ENCODE assay signal across 18 cellular contexts in the genomic region with DNA sequence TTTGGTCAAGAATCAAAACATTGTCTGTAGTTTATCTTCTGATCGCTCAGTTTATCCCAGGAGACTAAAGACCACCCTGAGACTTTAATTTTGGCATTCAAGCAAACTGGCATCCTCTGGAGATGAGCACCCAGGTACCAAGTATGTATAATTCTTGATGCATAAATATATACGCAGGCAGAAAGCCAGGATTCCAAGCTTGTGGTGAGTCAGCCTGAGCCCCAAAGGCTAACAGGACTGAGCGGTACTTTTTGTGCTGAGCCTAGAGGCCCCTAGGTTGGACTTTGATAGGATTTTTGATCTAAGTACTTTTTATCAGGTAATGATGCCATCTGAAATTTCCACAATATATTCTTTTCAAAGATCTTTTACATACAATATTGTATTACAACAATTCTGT.
A peak's percentile ranks its signal among the peaks of the same experiment; 100 is the strongest.
DNase-seq lines count a peak whose midpoint lies in the region; ATAC-seq and TF ChIP-seq lines count a peak whose summit lies in the region.
"Had no signal": no experiment of that assay in that cellular context is flagged by ENCODE, and none has a peak within 500 bp of the region (broad histone marks: within the 10 kb centered on the region; RNA-seq: fewer than 3 reads in every experiment).

No MANE protein-coding gene starts in this region.

- H3K36me3 ChIP-seq in Panc1 (ENCODE audit: control insufficient read depth, insufficient read depth, low read length), result no peaks in the 10 kb centered on the region
- H3K36me3 ChIP-seq in CD8-positive, alpha-beta memory T cell (ENCODE audit: insufficient read depth, low read length), result no peaks in the 10 kb centered on the region
- no peaks in the 10 kb centered on the region for H3K36me3 ChIP-seq in mesendoderm (ENCODE audit: control insufficient read depth, insufficient read depth, low read length)
- H3K36me3 ChIP-seq: HAP-1 had no signal

- H3K27me3 ChIP-seq in Panc1 (ENCODE audit: control insufficient read depth, insufficient read depth, low read length) (no peaks in the 10 kb centered on the region), foreskin keratinocyte (no peaks in the 10 kb centered on the region), mesendoderm (ENCODE audit: insufficient read depth, low read length, poor library complexity) (no peaks in the 10 kb centered on the region)
- H3K27me3 ChIP-seq in CD8-positive, alpha-beta memory T cell (ENCODE audit: insufficient read depth, low read length, poor library complexity, severe bottlenecking), result no peaks in the 10 kb centered on the region

- no CpG with 5 or more reads among the region's 3 CpGs for WGBS in mesendoderm (ENCODE audit: extremely low coverage, insufficient coverage, low lambda C conversion rate)

- H3K4me1 ChIP-seq in Panc1 (ENCODE audit: control insufficient read depth, insufficient read depth, low read length) (no peaks in the 10 kb centered on the region), foreskin keratinocyte (no peaks in the 10 kb centered on the region), mesendoderm (ENCODE audit: control insufficient read depth, low read depth, low read length) (no peaks in the 10 kb centered on the region)
- no peaks in the 10 kb centered on the region for H3K4me1 ChIP-seq in CD8-positive, alpha-beta memory T cell (ENCODE audit: insufficient read depth, low read length)
- H3K4me1 ChIP-seq: HAP-1 had no signal

- no peak overlapping the region for H3K56ac ChIP-seq in mesendoderm (ENCODE audit: low read length)

- in situ Hi-C loops in Panc1 (cut with HindIII; ENCODE audit: low pct_unique_long_range_greater_than_20kb, low sequenced_read_pairs), result no loop called here

- no TSS peak for BruUV-seq in Panc1 (replicated peaks; lab: Mats Ljungman, UMichigan)

- CTCF ChIA-PET in Panc1 (lab: Charles Lee), result interaction anchor here (0.5 kb wide), 1 partner anchor 1288 kb away, joined by 4 read pairs; no protein-coding TSS in a partner anchor
- CTCF ChIA-PET in CD8-positive, alpha-beta memory T cell (lab: Charles Lee), result no interaction called here

- POLR2A ChIA-PET in Panc1 (lab: Charles Lee), result no interaction called here
- POLR2A ChIA-PET in CD8-positive, alpha-beta memory T cell (lab: Charles Lee), result no interaction called here

- no peak overlapping the region for H2BK15ac ChIP-seq in mesendoderm (replicated peaks; ENCODE audit: low read depth)

- no peaks in the 10 kb centered on the region for H3K27me3 Mint-ChIP-seq in CD8-positive, alpha-beta memory T cell

- H3K4me3 Mint-ChIP-seq in CD8-positive, alpha-beta memory T cell, result no peak overlapping the region
- H3K4me3 Mint-ChIP-seq: CD4-positive, alpha-beta memory T cell; HFFc6 had no signal

- H3K4me3 ChIP-seq in LNCaP clone FGC (ENCODE audit: low read depth, low read length), result no peak overlapping the region
- no peak overlapping the region for H3K4me3 ChIP-seq in Panc1 (ENCODE audit: low read depth in 2 of 2, low read length in 2 of 2)
- H3K4me3 ChIP-seq in CD8-positive, alpha-beta memory T cell (ENCODE audit: low read length), result no peak overlapping the region
- H3K4me3 ChIP-seq in mesendoderm (ENCODE audit: low read length), result no peak overlapping the region
- H3K4me3 ChIP-seq: GM12878, HAP-1 had no signal

- no peak overlapping the region for H3K9ac ChIP-seq in mesendoderm (ENCODE audit: low read length)

- H4K5ac ChIP-seq in mesendoderm (ENCODE audit: low read length), result no peak overlapping the region

- H2AK5ac ChIP-seq in mesendoderm (ENCODE audit: low read length), result no peak overlapping the region

- DNase-seq in LNCaP clone FGC (ENCODE audit: low read depth) (peak; percentile 18), Panc1 (ENCODE audit: low read depth, low spot score) (no peak), foreskin keratinocyte (peak in 1 of 2 donors; percentile 30), NCI-H146 (lab: John Stamatoyannopoulos, UW) (no peak), mesendoderm (no peak)
- DNase-seq in CD8-positive, alpha-beta memory T cell, result no peak
- DNase-seq: C1 segment of cervical spinal cord; CD4-positive, alpha-beta memory T cell; DMS 273 treated with DMSO at 0.1 percent for 48 hours; DMS79; EL; GDM1; GOT3; HFFc6 had no signal

- H3K79me2 ChIP-seq in mesendoderm (ENCODE audit: control insufficient read depth, insufficient read depth, low read length), result no peaks in the 10 kb centered on the region

- H3K4ac ChIP-seq in mesendoderm (ENCODE audit: low read depth, low read length), result no peak overlapping the region

- intact Hi-C loops in Panc1 (cut with micrococcal nuclease; ENCODE audit: unreplicated experiment), result no loop called here

- H2BK120ac ChIP-seq in mesendoderm (ENCODE audit: low read depth, low read length), result no peak overlapping the region

- H3K9me3 ChIP-seq in Panc1 (ENCODE audit: control insufficient read depth, insufficient read depth, low read depth, low read length), result no peaks in the 10 kb centered on the region
- H3K9me3 ChIP-seq in CD8-positive, alpha-beta memory T cell (ENCODE audit: low read length), result no peaks in the 10 kb centered on the region
- H3K9me3 ChIP-seq: HAP-1 had no signal

- H3K4me2 ChIP-seq in mesendoderm (ENCODE audit: low read length), result no peak overlapping the region

- ATAC-seq in Panc1, result no peak
- ATAC-seq in foreskin keratinocyte, result peak; percentile 81
- no peak for ATAC-seq in GM21367 (IDR thresholded peaks at IDR 0.05; ENCODE audit: unreplicated experiment)
- ATAC-seq: GM12878 had no signal

- no peak overlapping the region for H3K18ac ChIP-seq in mesendoderm (ENCODE audit: low read length)

- H3K9me3 Mint-ChIP-seq in CD8-positive, alpha-beta memory T cell, result peaks cover 0 to 12% (median 7%) of the 10 kb centered on the region in 5 donors

- no peaks in the 10 kb centered on the region for H3K36me3 Mint-ChIP-seq in CD8-positive, alpha-beta memory T cell
- H3K36me3 Mint-ChIP-seq: CD4-positive, alpha-beta memory T cell had no signal

- TF ChIP-seq CTCF in 22Rv1 (IDR thresholded peaks at IDR 0.05) (no peak), LNCaP clone FGC (IDR thresholded peaks at IDR 0.05; ENCODE audit: control insufficient read depth, extremely low read depth, insufficient read depth) (no peak), Panc1 (IDR thresholded peaks at IDR 0.05) (no peak), foreskin keratinocyte (conservative IDR thresholded peaks at IDR 0.05) (no peak)

- H3K79me1 ChIP-seq in mesendoderm (ENCODE audit: low read length), result no peaks in the 10 kb centered on the region

- H3K27ac ChIP-seq in 22Rv1 (peak overlapping the region; percentile 89), Panc1 (ENCODE audit: low read length) (peak overlapping the region; percentile 26; the same call in 1 of the 2 replicates), foreskin keratinocyte (no peak overlapping the region), mesendoderm (ENCODE audit: low read depth, low read length) (no peak overlapping the region)
- H3K27ac ChIP-seq in CD8-positive, alpha-beta memory T cell (ENCODE audit: low read depth, low read length), result no peak overlapping the region

- no peak overlapping the region for H2BK5ac ChIP-seq in mesendoderm (ENCODE audit: low read length)

- H3K4me1 Mint-ChIP-seq in CD8-positive, alpha-beta memory T cell, result no peaks in the 10 kb centered on the region
- H3K4me1 Mint-ChIP-seq: CD4-positive, alpha-beta memory T cell had no signal

- H3K23ac ChIP-seq in mesendoderm (ENCODE audit: low read length), result no peak overlapping the region

- no peak overlapping the region for H3K27ac Mint-ChIP-seq in CD8-positive, alpha-beta memory T cell
- H3K27ac Mint-ChIP-seq: CD4-positive, alpha-beta memory T cell; HFFc6 had no signal

- no peak overlapping the region for H4K8ac ChIP-seq in mesendoderm (ENCODE audit: low read depth, low read length)

Comparison
In these comparisons a context has a peak if more than half of its experiments do, and no peak if none do; other contexts are left out.
1. H3K27ac ChIP-seq: peak in 22Rv1 (single experiment) and Panc1 (single experiment); none in foreskin keratinocyte (single experiment), CD8-positive, alpha-beta memory T cell (single experiment) and mesendoderm (single experiment).